ENCODE assay signal across 18 cellular contexts in the genomic region with DNA sequence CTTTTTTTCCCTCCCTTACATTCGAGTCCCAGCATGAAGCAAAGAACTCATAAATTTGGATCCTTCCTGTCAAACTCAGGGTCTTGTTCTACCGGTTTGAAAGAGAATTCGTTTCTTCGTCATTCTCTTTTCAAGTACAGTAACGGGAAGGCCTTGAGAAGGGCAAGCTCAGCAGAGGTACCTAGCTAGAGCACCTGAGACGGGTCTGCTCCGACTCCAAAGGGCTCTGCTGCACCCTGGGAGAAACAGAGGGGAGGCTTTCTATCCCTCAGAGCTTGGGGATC. TPM values are rescaled to one million over a fixed set of nuclear protein-coding genes. Genes with fewer than 3 reads are reported as not detected.
DNase-seq lines count a peak whose midpoint lies in the region; ATAC-seq and TF ChIP-seq lines count a peak whose summit lies in the region.
"Had no signal": no experiment of that assay in that cellular context is flagged by ENCODE, and none has a peak within 500 bp of the region (broad histone marks: within the 10 kb centered on the region; RNA-seq: fewer than 3 reads in every experiment).

No MANE protein-coding gene starts in this region.

- CTCF ChIA-PET in activated naive CD4-positive, alpha-beta T cell treated with anti-CD3 and anti-CD28 coated beads, Interleukin-2, amount 10 ng/mL, durations not matched to agents 7 days and 5 days (lab: Charles Lee): no interaction called here

- 70% methylated on average over 7 of the region's 7 CpGs for WGBS in urinary bladder

- H3K36me3 ChIP-seq in WERI-Rb-1 (no peaks in the 10 kb centered on the region), urinary bladder (ENCODE audit: insufficient read depth) (no peaks in the 10 kb centered on the region), left ventricle myocardium inferior (no peaks in the 10 kb centered on the region)

- peak overlapping the region; percentile 98 for H3K27ac Mint-ChIP-seq in mesothelial cell of epicardium
- H3K27ac Mint-ChIP-seq in activated naive CD4-positive, alpha-beta T cell treated with anti-CD3 and anti-CD28 coated beads, Interleukin-2, amount 10 ng/mL, durations not matched to agents 7 days and 5 days: no peak overlapping the region
- H3K27ac Mint-ChIP-seq: CD4-positive, CD25-positive, alpha-beta regulatory T cell; GM23338 had no signal

- peak; percentile 67 for ATAC-seq in esophagus mucosa
- ATAC-seq: GM12878, GM23338 had no signal

- no peaks in the 10 kb centered on the region for H3K4me1 ChIP-seq in urinary bladder (ENCODE audit: insufficient read depth)
- peaks cover 25% of the 10 kb centered on the region for H3K4me1 ChIP-seq in left ventricle myocardium inferior

- DNase-seq in WERI-Rb-1: no peak
- DNase-seq in mesothelial cell of epicardium (ENCODE audit: low spot score in 2 of 2, unreplicated experiment in 2 of 2): no peak
- no peak for DNase-seq in left ventricle myocardium inferior
- no peak for DNase-seq in activated gamma-delta T cell treated with Interleukin-2 at 50 U/mL for 16 hours
- DNase-seq in activated naive CD4-positive, alpha-beta T cell treated with anti-CD3 and anti-CD28 coated beads, Interleukin-2, amount 10 ng/mL, durations not matched to agents 7 days and 5 days: no peak
- DNase-seq: ACHN; CD4-positive, CD25-positive, alpha-beta regulatory T cell; DMS 273 treated with DMSO at 0.1 percent for 48 hours; DMS79; H7; IMR-90 had no signal

- peaks cover 12% of the 10 kb centered on the region for H3K36me3 Mint-ChIP-seq in mesothelial cell of epicardium
- H3K36me3 Mint-ChIP-seq in activated naive CD4-positive, alpha-beta T cell treated with anti-CD3 and anti-CD28 coated beads, Interleukin-2, amount 10 ng/mL, durations not matched to agents 7 days and 5 days: peaks cover 9% of the 10 kb centered on the region

- H3K27ac ChIP-seq in WERI-Rb-1: peak overlapping the region; percentile 68
- H3K27ac ChIP-seq in urinary bladder (ENCODE audit: low read depth): peak overlapping the region; percentile 53
- no peak overlapping the region for H3K27ac ChIP-seq in left ventricle myocardium inferior (replicated peaks)
- H3K27ac ChIP-seq: BLaER1 treated with 17β-estradiol and CSF1 and Interleukin-3, amounts not matched to agents 10 nM and 100 nM had no signal

- H3K4me3 ChIP-seq in WERI-Rb-1 (ENCODE audit: low read depth, low read length): no peak overlapping the region
- H3K4me3 ChIP-seq in urinary bladder (ENCODE audit: low read depth, low read length): no peak overlapping the region
- no peak overlapping the region for H3K4me3 ChIP-seq in left ventricle myocardium inferior
- H3K4me3 ChIP-seq: BLaER1 treated with 17β-estradiol and CSF1 and Interleukin-3, amounts not matched to agents 10 nM and 100 nM; GM12878; GM23338 had no signal

- no peak for TF ChIP-seq CTCF in WERI-Rb-1 (IDR thresholded peaks at IDR 0.05; ENCODE audit: low read depth, low read length)
- no peak for TF ChIP-seq CTCF in mesothelial cell of epicardium (IDR thresholded peaks at IDR 0.05; ENCODE audit: unreplicated experiment)
- TF ChIP-seq CTCF in left ventricle myocardium inferior (IDR thresholded peaks at IDR 0.05; ENCODE audit: borderline replicate concordance): no peak

- intact Hi-C loops in left ventricle myocardium inferior (cut with micrococcal nuclease): no loop called here

- no peak overlapping the region for H3K4me3 Mint-ChIP-seq in mesothelial cell of epicardium
- no peak overlapping the region for H3K4me3 Mint-ChIP-seq in activated naive CD4-positive, alpha-beta T cell treated with anti-CD3 and anti-CD28 coated beads, Interleukin-2, amount 10 ng/mL, durations not matched to agents 7 days and 5 days
- H3K4me3 Mint-ChIP-seq: CD4-positive, CD25-positive, alpha-beta regulatory T cell; GM23338 had no signal

- no peaks in the 10 kb centered on the region for H3K27me3 Mint-ChIP-seq in mesothelial cell of epicardium (ENCODE audit: low read depth)
- no peaks in the 10 kb centered on the region for H3K27me3 Mint-ChIP-seq in activated naive CD4-positive, alpha-beta T cell treated with anti-CD3 and anti-CD28 coated beads, Interleukin-2, amount 10 ng/mL, durations not matched to agents 7 days and 5 days
- H3K27me3 Mint-ChIP-seq: CD4-positive, CD25-positive, alpha-beta regulatory T cell had no signal

- H3K9me3 Mint-ChIP-seq in mesothelial cell of epicardium: peaks cover 16% of the 10 kb centered on the region
- H3K9me3 Mint-ChIP-seq in activated naive CD4-positive, alpha-beta T cell treated with anti-CD3 and anti-CD28 coated beads, Interleukin-2, amount 10 ng/mL, durations not matched to agents 7 days and 5 days: peaks cover 22% of the 10 kb centered on the region

- H3K9me3 ChIP-seq in WERI-Rb-1 (ENCODE audit: severe bottlenecking) (peaks cover 14% of the 10 kb centered on the region), left ventricle myocardium inferior (replicated peaks) (peaks cover 26% of the 10 kb centered on the region)

- no peaks in the 10 kb centered on the region for H3K27me3 ChIP-seq in WERI-Rb-1 (ENCODE audit: insufficient read depth, low read depth, severe bottlenecking)
- no peaks in the 10 kb centered on the region for H3K27me3 ChIP-seq in left ventricle myocardium inferior (ENCODE audit: low read depth)
- H3K27me3 ChIP-seq: BLaER1 treated with 17β-estradiol and CSF1 and Interleukin-3, amounts not matched to agents 10 nM and 100 nM had no signal

- peaks cover 38% of the 10 kb centered on the region for H3K4me1 Mint-ChIP-seq in mesothelial cell of epicardium
- H3K4me1 Mint-ChIP-seq in activated naive CD4-positive, alpha-beta T cell treated with anti-CD3 and anti-CD28 coated beads, Interleukin-2, amount 10 ng/mL, durations not matched to agents 7 days and 5 days: peaks cover 12% of the 10 kb centered on the region
- H3K4me1 Mint-ChIP-seq: GM23338 had no signal

RNA-seq across cellular contexts. Expression of gene EDAR, which starts 46.0 kb away (rescaled TPM):
- total RNA-seq in esophagus mucosa (4.8 TPM), mesothelial cell of epicardium (5.1 to 6.6 TPM (median 5.5 TPM) in 3 replicates), urinary bladder (1.7 TPM), left ventricle myocardium inferior (0.33 TPM)
- 3.9 TPM for polyA plus RNA-seq in urinary bladder
- total RNA-seq: A172, G401, GM12878, GM23338, IMR-90 had no signal
- polyA plus RNA-seq: GM23338, IMR-90 had no signal
